Comparison of ENCODE assay signal across 13 cellular contexts in the genomic region with DNA sequence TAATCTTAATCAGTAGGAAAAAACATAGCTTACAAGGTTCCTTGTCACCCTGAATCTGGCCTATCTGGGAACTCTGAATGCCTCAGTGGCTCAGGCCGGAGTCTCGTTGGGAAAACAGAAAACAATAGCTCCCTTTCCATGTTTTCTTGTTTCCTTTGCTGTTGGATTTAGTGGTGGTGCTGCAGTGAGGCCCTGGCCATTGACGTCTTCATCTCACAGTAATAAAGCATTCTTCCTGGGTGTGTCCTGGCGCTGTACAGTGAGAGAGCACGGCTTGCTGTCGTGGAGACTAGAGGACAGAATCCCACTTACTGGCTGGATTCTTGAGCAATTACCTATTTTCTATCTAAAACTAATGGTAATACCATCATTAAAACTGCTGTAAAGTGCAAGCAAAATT. TPM values are rescaled to one million over a fixed set of nuclear protein-coding genes. Genes with fewer than 3 reads are reported as not detected.
DNase-seq lines count a peak whose midpoint lies in the region; ATAC-seq and TF ChIP-seq lines count a peak whose summit lies in the region.
"Had no signal": no experiment of that assay in that cellular context is flagged by ENCODE, and none has a peak within 500 bp of the region (broad histone marks: within the 10 kb centered on the region; RNA-seq: fewer than 3 reads in every experiment).

No MANE protein-coding gene starts in this region.

- H3K27ac Mint-ChIP-seq in activated naive CD4-positive, alpha-beta T cell treated with anti-CD3 and anti-CD28 coated beads for 36 hours, result peak overlapping the region; percentile 99
- H3K27ac Mint-ChIP-seq in T-helper 1 cell treated with Interleukin-12 subunit alpha and Interleukin-12 subunit beta and Interleukin-4 antibody, amounts not matched to agents 30 μg/mL and 1 μg/mL, for 36 hours, result peak overlapping the region; percentile 99
- peak overlapping the region; percentile 75 for H3K27ac Mint-ChIP-seq in endodermal cell
- H3K27ac Mint-ChIP-seq in stimulated activated naive CD8-positive, alpha-beta T cell treated with anti-CD3 and anti-CD28 coated beads, Interleukin-15, amount 100 ng/mL, for 72 hours, result peak overlapping the region; percentile 56 to 99

- H3K4me3 Mint-ChIP-seq in activated naive CD4-positive, alpha-beta T cell treated with anti-CD3 and anti-CD28 coated beads for 36 hours, result peak overlapping the region; percentile 55
- H3K4me3 Mint-ChIP-seq in T-helper 1 cell treated with Interleukin-12 subunit alpha and Interleukin-12 subunit beta and Interleukin-4 antibody, amounts not matched to agents 30 μg/mL and 1 μg/mL, for 36 hours, result peak overlapping the region; percentile 76
- H3K4me3 Mint-ChIP-seq in endodermal cell, result no peak overlapping the region
- H3K4me3 Mint-ChIP-seq in stimulated activated naive CD8-positive, alpha-beta T cell treated with anti-CD3 and anti-CD28 coated beads, Interleukin-15, amount 100 ng/mL, for 72 hours, result peak overlapping the region; percentile 64 to 100

- H3K4me1 Mint-ChIP-seq in activated naive CD4-positive, alpha-beta T cell treated with anti-CD3 and anti-CD28 coated beads for 36 hours (ENCODE audit: low read depth), result peaks cover 63% of the 10 kb centered on the region
- H3K4me1 Mint-ChIP-seq in T-helper 1 cell treated with Interleukin-12 subunit alpha and Interleukin-12 subunit beta and Interleukin-4 antibody, amounts not matched to agents 30 μg/mL and 1 μg/mL, for 36 hours (ENCODE audit: low read depth), result peaks cover 54% of the 10 kb centered on the region
- peaks cover 23% of the 10 kb centered on the region for H3K4me1 Mint-ChIP-seq in endodermal cell
- peaks cover 61% of the 10 kb centered on the region for H3K4me1 Mint-ChIP-seq in stimulated activated naive CD8-positive, alpha-beta T cell treated with anti-CD3 and anti-CD28 coated beads, Interleukin-15, amount 100 ng/mL, for 72 hours

- H3K9me3 ChIP-seq in endodermal cell (ENCODE audit: control insufficient read depth, low read length), result no peaks in the 10 kb centered on the region
- H3K9me3 ChIP-seq: gastrocnemius medialis, left lung, ovary had no signal

- no peak for ATAC-seq in stimulated activated naive CD8-positive, alpha-beta T cell treated with anti-CD3 and anti-CD28 coated beads, Interleukin-15, amount 100 ng/mL, for 72 hours

- peaks cover 57% of the 10 kb centered on the region for H3K27me3 ChIP-seq in endodermal cell (ENCODE audit: control insufficient read depth, insufficient read depth, low read length, poor library complexity, severe bottlenecking)
- H3K27me3 ChIP-seq: ovary had no signal

- DNase-seq in activated naive CD4-positive, alpha-beta T cell treated with anti-CD3 and anti-CD28 coated beads for 36 hours, result peak; percentile 62
- DNase-seq in activated naive CD4-positive, alpha-beta T cell treated with Interleukin-2 at 50 U/mL for 16 hours, result no peak
- DNase-seq in endodermal cell (no peak), DMS114 treated with DMSO at 0.1 percent for 48 hours (lab: John Stamatoyannopoulos, UW; ENCODE audit: unreplicated experiment) (no peak), NCI-H2196 treated with DMSO at 0.1 percent for 48 hours (lab: John Stamatoyannopoulos, UW; ENCODE audit: unreplicated experiment) (no peak), RWPE1 (ENCODE audit: low spot score) (no peak)
- DNase-seq in stimulated activated naive CD8-positive, alpha-beta T cell treated with anti-CD3 and anti-CD28 coated beads, Interleukin-15, amount 100 ng/mL, for 72 hours, result no peak
- DNase-seq: AML-193, left lung, ovary, RPMI8226 had no signal

- POLR2A ChIA-PET in RWPE1 (lab: Yijun Ruan, JAX; ENCODE audit: low non-redundant PET), result no interaction called here

- intact Hi-C loops in activated naive CD4-positive, alpha-beta T cell treated with anti-CD3 and anti-CD28 coated beads for 36 hours (cut with micrococcal nuclease), result loop anchor here (1.0 to 10.0 kb wide), 6 partner anchors 18 to 1925 kb away; no protein-coding TSS in a partner anchor

- no peaks in the 10 kb centered on the region for H3K27me3 Mint-ChIP-seq in activated naive CD4-positive, alpha-beta T cell treated with anti-CD3 and anti-CD28 coated beads for 36 hours (ENCODE audit: low read depth)
- no peaks in the 10 kb centered on the region for H3K27me3 Mint-ChIP-seq in T-helper 1 cell treated with Interleukin-12 subunit alpha and Interleukin-12 subunit beta and Interleukin-4 antibody, amounts not matched to agents 30 μg/mL and 1 μg/mL, for 36 hours (ENCODE audit: low read depth)
- peaks cover 46% of the 10 kb centered on the region for H3K27me3 Mint-ChIP-seq in endodermal cell (ENCODE audit: insufficient read depth)
- H3K27me3 Mint-ChIP-seq in stimulated activated naive CD8-positive, alpha-beta T cell treated with anti-CD3 and anti-CD28 coated beads, Interleukin-15, amount 100 ng/mL, for 72 hours, result no peaks in the 10 kb centered on the region

- H3K27ac ChIP-seq in endodermal cell (ENCODE audit: low read depth, low read length) (no peak overlapping the region), RWPE1 (no peak overlapping the region)
- H3K27ac ChIP-seq: gastrocnemius medialis, ovary had no signal

- H3K36me3 Mint-ChIP-seq in activated naive CD4-positive, alpha-beta T cell treated with anti-CD3 and anti-CD28 coated beads for 36 hours (ENCODE audit: low read depth), result peaks cover 31% of the 10 kb centered on the region
- H3K36me3 Mint-ChIP-seq in T-helper 1 cell treated with Interleukin-12 subunit alpha and Interleukin-12 subunit beta and Interleukin-4 antibody, amounts not matched to agents 30 μg/mL and 1 μg/mL, for 36 hours (ENCODE audit: low read depth), result peaks cover 35% of the 10 kb centered on the region
- H3K36me3 Mint-ChIP-seq in endodermal cell (ENCODE audit: low read depth), result peaks cover 3% of the 10 kb centered on the region

- no peak overlapping the region for H3K9ac ChIP-seq in endodermal cell (ENCODE audit: extremely low read depth, low read length, poor library complexity, severe bottlenecking)

- WGBS in endodermal cell (ENCODE audit: insufficient coverage in 1 of 2, insufficient read length in 1 of 2), 2 experiments, result 17 to 67% methylated on average over 2 to 6 of the region's 6 CpGs

- H3K4me3 ChIP-seq in endodermal cell (ENCODE audit: low read length), result no peak overlapping the region
- H3K4me3 ChIP-seq: left lung, ovary had no signal

- TF ChIP-seq CTCF in endodermal cell (conservative IDR thresholded peaks at IDR 0.05) (no peak), RWPE1 (conservative IDR thresholded peaks at IDR 0.05; ENCODE audit: low read depth) (no peak)

- no peaks in the 10 kb centered on the region for H3K9me3 Mint-ChIP-seq in activated naive CD4-positive, alpha-beta T cell treated with anti-CD3 and anti-CD28 coated beads for 36 hours
- no peaks in the 10 kb centered on the region for H3K9me3 Mint-ChIP-seq in T-helper 1 cell treated with Interleukin-12 subunit alpha and Interleukin-12 subunit beta and Interleukin-4 antibody, amounts not matched to agents 30 μg/mL and 1 μg/mL, for 36 hours
- no peaks in the 10 kb centered on the region for H3K9me3 Mint-ChIP-seq in endodermal cell
- H3K9me3 Mint-ChIP-seq in stimulated activated naive CD8-positive, alpha-beta T cell treated with anti-CD3 and anti-CD28 coated beads, Interleukin-15, amount 100 ng/mL, for 72 hours, result no peaks in the 10 kb centered on the region

- H3K4me1 ChIP-seq in endodermal cell (ENCODE audit: control insufficient read depth, insufficient read depth, low read length), result peaks cover 7% of the 10 kb centered on the region

- CTCF ChIA-PET in activated naive CD4-positive, alpha-beta T cell treated with anti-CD3 and anti-CD28 coated beads for 36 hours (lab: Charles Lee), result interaction anchor here (0.9 to 2.4 kb wide), 7 partner anchors 17 to 248 kb away, joined by 3 to 7 read pairs (median 4); no protein-coding TSS in a partner anchor
- CTCF ChIA-PET in RWPE1 (lab: Yijun Ruan, JAX), result no interaction called here

- no peaks in the 10 kb centered on the region for H3K36me3 ChIP-seq in endodermal cell (ENCODE audit: control insufficient read depth, insufficient read depth, low read length)
- H3K36me3 ChIP-seq: gastrocnemius medialis, ovary had no signal

RNA-seq across cellular contexts. Expression of a gene that starts 1.3 kb away (rescaled TPM):
- 100 to 1,000 TPM; 205 to 208 TPM for total RNA-seq in activated naive CD4-positive, alpha-beta T cell treated with anti-CD3 and anti-CD28 coated beads for 36 hours
- 1 to 10 TPM; 1.6 to 3.7 TPM for total RNA-seq in endodermal cell
- polyA plus RNA-seq in endodermal cell (2013, experiment 1 of 2), result 2.2 TPM
- polyA plus RNA-seq in endodermal cell (2013, experiment 2 of 2), result 3.2 TPM

Comparison
In these comparisons a context has a peak if more than half of its experiments do, and no peak if none do; other contexts are left out.
1. RNA of a gene that starts 1.3 kb away (total RNA-seq): 205 to 208 TPM in activated naive CD4-positive, alpha-beta T cell treated with anti-CD3 and anti-CD28 coated beads for 36 hours; 1.6 to 3.7 TPM in endodermal cell; every median in the first group is over 10 times any median in the second.
2. Peak in every context shown above with its lines, with median percentiles within 50 percentile points of each other: H3K27ac Mint-ChIP-seq.